ENCODE assay signal across 9 cellular contexts in genomic region chr22:22507743-22508273, GRCh38. TPM values are rescaled to one million over a fixed set of nuclear protein-coding genes. Genes with fewer than 3 reads are reported as not detected.
DNase-seq lines count a peak whose midpoint lies in the region; ATAC-seq and TF ChIP-seq lines count a peak whose summit lies in the region.
"Had no signal": no experiment of that assay in that cellular context is flagged by ENCODE, and none has a peak within 500 bp of the region (broad histone marks: within the 10 kb centered on the region; RNA-seq: fewer than 3 reads in every experiment).

No MANE protein-coding gene starts in this region.

- no peak for DNase-seq in RWPE2 (ENCODE audit: low spot score)
- DNase-seq in fibroblast of villous mesenchyme (ENCODE audit: low read depth), result peak; percentile 1
- DNase-seq in skeletal muscle cell (ENCODE audit: low read depth), result no peak
- no peak for DNase-seq in DMS53 (lab: John Stamatoyannopoulos, UW)
- DNase-seq in glomerular visceral epithelial cell (ENCODE audit: extremely low spot score), result no peak
- no peak for DNase-seq in DMS 273 (lab: John Stamatoyannopoulos, UW; ENCODE audit: unreplicated experiment)

- ATAC-seq in GM21529 (IDR thresholded peaks at IDR 0.05; ENCODE audit: unreplicated experiment), result peak; percentile 17
- no peak for ATAC-seq in RWPE2 (ENCODE audit: low read depth)
- no peak for ATAC-seq in HG03135 (IDR thresholded peaks at IDR 0.05; ENCODE audit: unreplicated experiment)

- no peaks in the 10 kb centered on the region for H3K27me3 ChIP-seq in RWPE2 (ENCODE audit: insufficient read depth, poor library complexity, severe bottlenecking)

- peaks cover 18% of the 10 kb centered on the region for H3K9me3 ChIP-seq in RWPE2 (ENCODE audit: severe bottlenecking)

- no peaks in the 10 kb centered on the region for H3K4me1 ChIP-seq in RWPE2 (ENCODE audit: insufficient read depth, poor library complexity, severe bottlenecking)

- no peak for TF ChIP-seq CTCF in RWPE2 (IDR thresholded peaks at IDR 0.05; ENCODE audit: poor library complexity, severe bottlenecking)
- no peak for TF ChIP-seq CTCF in fibroblast of villous mesenchyme (IDR thresholded peaks at IDR 0.05; ENCODE audit: insufficient read depth, low read depth, low read length)

- H3K4me3 ChIP-seq in RWPE2 (ENCODE audit: severe bottlenecking), result peak overlapping the region; percentile 51
- peak overlapping the region; percentile 84 for H3K4me3 ChIP-seq in fibroblast of villous mesenchyme (ENCODE audit: low read depth, low read length)
- H3K4me3 ChIP-seq in skeletal muscle cell (ENCODE audit: low read depth, low read length), result peak overlapping the region; percentile 81

- H3K27ac ChIP-seq in RWPE2 (ENCODE audit: poor library complexity, severe bottlenecking), result no peak overlapping the region

- peaks cover 18% of the 10 kb centered on the region for H3K36me3 ChIP-seq in RWPE2 (ENCODE audit: low read depth)

RNA-seq across cellular contexts. Expression of gene ZNF280B, which starts 0.7 kb away (rescaled TPM):
- 1.6 and 1.7 TPM in 2 replicates for total RNA-seq in fibroblast of villous mesenchyme

RNA-seq across cellular contexts. Expression of gene ZNF280A, which starts 12.3 kb away (rescaled TPM):
- 0.32 TPM in 1 of 2 replicates, not detected in the other for total RNA-seq in fibroblast of villous mesenchyme
- total RNA-seq: M059J had no signal

RNA-seq across cellular contexts. Expression of gene PRAME, which starts 51.3 kb away (rescaled TPM):
- 0.43 and 0.97 TPM in 2 replicates for total RNA-seq in fibroblast of villous mesenchyme
- total RNA-seq: M059J had no signal
